ENCODE assay signal across 1 cellular context in genomic region chr3:9893739-9894138, GRCh38.
TF ChIP-seq lines count a peak whose summit lies in the region.

No MANE protein-coding gene starts in this region.

TF ChIP-seq in WTC11, 78 proteins besides CTCF, POLR2A, EP300 and RAD21 (continued from another document):
- TF ChIP-seq PREB (CRISPR knock-in tag; IDR thresholded peaks at IDR 0.05; ENCODE audit: borderline replicate concordance) (no peak), ZNF671 (CRISPR knock-in tag; IDR thresholded peaks at IDR 0.05) (no peak), SMAD4 (CRISPR knock-in tag; IDR thresholded peaks at IDR 0.05) (no peak), E2F5 (CRISPR knock-in tag; IDR thresholded peaks at IDR 0.05) (no peak), MYBL2 (CRISPR knock-in tag; IDR thresholded peaks at IDR 0.05) (no peak), NR2C2 (CRISPR knock-in tag; IDR thresholded peaks at IDR 0.05) (no peak), ZNF281 (CRISPR knock-in tag; IDR thresholded peaks at IDR 0.05) (no peak), ESRRA (CRISPR knock-in tag; IDR thresholded peaks at IDR 0.05; ENCODE audit: borderline replicate concordance) (no peak), ZNF396 (CRISPR knock-in tag; IDR thresholded peaks at IDR 0.05; ENCODE audit: borderline replicate concordance) (no peak)
